Comparison of ENCODE assay signal across 23 cellular contexts in genomic region chr17:66954632-66955031, GRCh38. TPM values are rescaled to one million over a fixed set of nuclear protein-coding genes. Genes with fewer than 3 reads are reported as not detected.
"Had no signal": no experiment of that assay in that cellular context is flagged by ENCODE, and none has a peak within 500 bp of the region (broad histone marks: within the 10 kb centered on the region; RNA-seq: fewer than 3 reads in every experiment).

No MANE protein-coding gene starts in this region.

- ATAC-seq: SK-N-SH treated with all-trans-retinoic acid at 6 μM for 48 hours had no signal

- H3K4me2 ChIP-seq: KMS-11 had no signal

- H3K27ac ChIP-seq: KMS-11 had no signal

- H3K9ac ChIP-seq: KMS-11 had no signal

- DNase-seq: Kasumi-1, MM.1S, MV-4-11, NCI-H1048, NCI-H1105 treated with DMSO at 0.1 percent for 48 hours, NCI-H1417 treated with DMSO at 0.1 percent for 48 hours, NCI-H146, NCI-H1694 treated with DMSO at 0.1 percent for 48 hours, NCI-H1930, NCI-H2081, NCI-H2107, NCI-H226, NCI-H446, NCI-H510A, NCI-H524 treated with DMSO at 0.1 percent for 48 hours, NCI-H69, NCI-H774, SHP77, T-helper 1 cell had no signal

RNA-seq across cellular contexts. Expression of gene CACNG4, which starts 9.9 kb away (rescaled TPM):
- total RNA-seq: HT1080, SK-MEL-5 had no signal
